Comparison of ENCODE assay signal across 1 cellular context in genomic region chr3:125001557-125002413, GRCh38.
TF ChIP-seq lines count a peak whose summit lies in the region.

No MANE protein-coding gene starts in this region.

TF ChIP-seq in HepG2, 621 proteins besides CTCF, POLR2A, EP300 and RAD21 (continued from another document and continues in another):
- peak; percentile 43; the same call in 1 of the 2 replicates for TF ChIP-seq ZBTB34 (CRISPR knock-in tag; IDR thresholded peaks at IDR 0.05)
- TF ChIP-seq ELF1 (CRISPR knock-in tag; IDR thresholded peaks at IDR 0.05) = no peak
- no peak for TF ChIP-seq ARID3A (IDR thresholded peaks at IDR 0.05; ENCODE audit: low read depth, low read length)
- peak; percentile 34; the same call in 1 of the 2 replicates for TF ChIP-seq TFDP2 (CRISPR knock-in tag; IDR thresholded peaks at IDR 0.05)
- TF ChIP-seq ZNF563 (CRISPR knock-in tag; IDR thresholded peaks at IDR 0.05) = no peak
- TF ChIP-seq TGIF2 (CRISPR knock-in tag; IDR thresholded peaks at IDR 0.05) = peak; percentile 93; the same call in 1 of the 2 replicates
- no peak for TF ChIP-seq ZNF652 (CRISPR knock-in tag; IDR thresholded peaks at IDR 0.05; ENCODE audit: borderline replicate concordance, low read depth)
- peak; percentile 75; the same call in 1 of the 2 replicates for TF ChIP-seq ZXDC (CRISPR knock-in tag; IDR thresholded peaks at IDR 0.05)
- no peak for TF ChIP-seq HNRNPL (IDR thresholded peaks at IDR 0.05; ENCODE audit: low read depth, low read length)
- TF ChIP-seq KIAA2018 (CRISPR knock-in tag; IDR thresholded peaks at IDR 0.05; ENCODE audit: borderline replicate concordance) = no peak
- TF ChIP-seq ZNF75D (CRISPR knock-in tag; IDR thresholded peaks at IDR 0.05; ENCODE audit: borderline replicate concordance) = no peak
- no peak for TF ChIP-seq PAX8 (CRISPR knock-in tag; IDR thresholded peaks at IDR 0.05; ENCODE audit: borderline replicate concordance)
- peak in 1 of 2 experiments; percentile 78; a peak in 1 of 4 replicates for TF ChIP-seq KLF16 (CRISPR knock-in tag; IDR thresholded peaks at IDR 0.05)
- no peak; the same call in 1 of the 2 replicates for TF ChIP-seq ZNF691 (CRISPR knock-in tag; IDR thresholded peaks at IDR 0.05; ENCODE audit: borderline replicate concordance, low read depth)
- no peak for TF ChIP-seq ONECUT2 (CRISPR knock-in tag; IDR thresholded peaks at IDR 0.05)
- TF ChIP-seq HOMEZ (CRISPR knock-in tag; IDR thresholded peaks at IDR 0.05; ENCODE audit: low read depth) = peak; percentile 25; the same call in 1 of the 2 replicates
- no peak for TF ChIP-seq SMYD3 (CRISPR knock-in tag; IDR thresholded peaks at IDR 0.05)
- TF ChIP-seq ZNF121 (CRISPR knock-in tag; IDR thresholded peaks at IDR 0.05) = 0 out of 2 replicates have a peak, but pooled peaks have one; percentile 27
- peak; percentile 67 for TF ChIP-seq ZNF350 (CRISPR knock-in tag; IDR thresholded peaks at IDR 0.05; ENCODE audit: borderline replicate concordance, low read depth)
- peak; percentile 85 for TF ChIP-seq FOXK2 (IDR thresholded peaks at IDR 0.05)
- TF ChIP-seq ZFP41 (CRISPR knock-in tag; IDR thresholded peaks at IDR 0.05; ENCODE audit: borderline replicate concordance) = no peak
- 0 out of 2 replicates have a peak, but pooled peaks have one; percentile 57 for TF ChIP-seq CCDC6 (CRISPR knock-in tag; IDR thresholded peaks at IDR 0.05)
- no peak for TF ChIP-seq CHD2 (IDR thresholded peaks at IDR 0.05; ENCODE audit: low read depth, low read length)
- TF ChIP-seq ZNF569 (CRISPR knock-in tag; IDR thresholded peaks at IDR 0.05; ENCODE audit: borderline replicate concordance) = no peak; the same call in 1 of the 2 replicates
- TF ChIP-seq DZIP1 (CRISPR knock-in tag; IDR thresholded peaks at IDR 0.05) = no peak
- peak; percentile 15; the same call in 1 of the 2 replicates for TF ChIP-seq ZSCAN9 (CRISPR knock-in tag; IDR thresholded peaks at IDR 0.05; ENCODE audit: borderline replicate concordance)
- no peak for TF ChIP-seq SAFB2 (CRISPR knock-in tag; IDR thresholded peaks at IDR 0.05; ENCODE audit: borderline replicate concordance, low read depth)
- no peak for TF ChIP-seq ZNF570 (CRISPR knock-in tag; IDR thresholded peaks at IDR 0.05; ENCODE audit: borderline replicate concordance)
- no peak; the same call in 1 of the 2 replicates for TF ChIP-seq XBP1 (CRISPR knock-in tag; IDR thresholded peaks at IDR 0.05)
- TF ChIP-seq NFKBIZ (CRISPR knock-in tag; IDR thresholded peaks at IDR 0.05) = peak; percentile 54; the same call in 1 of the 2 replicates
- 0 out of 2 replicates have a peak, but pooled peaks have one; percentile 55 for TF ChIP-seq ZNF776 (CRISPR knock-in tag; IDR thresholded peaks at IDR 0.05)
- TF ChIP-seq SNAPC5 (CRISPR knock-in tag; IDR thresholded peaks at IDR 0.05; ENCODE audit: borderline replicate concordance) = no peak
- TF ChIP-seq ZSCAN22 (CRISPR knock-in tag; IDR thresholded peaks at IDR 0.05) = no peak
- no peak for TF ChIP-seq ZNF737 (CRISPR knock-in tag; IDR thresholded peaks at IDR 0.05; ENCODE audit: borderline replicate concordance)
- TF ChIP-seq DR1 (CRISPR knock-in tag; IDR thresholded peaks at IDR 0.05) = 0 out of 2 replicates have a peak, but pooled peaks have one; percentile 48
- TF ChIP-seq AKAP8 (CRISPR knock-in tag; IDR thresholded peaks at IDR 0.05) = peak; percentile 79; the same call in 1 of the 2 replicates
- peak; percentile 50 for TF ChIP-seq ZEB1 (IDR thresholded peaks at IDR 0.05; ENCODE audit: insufficient replicate concordance, low read depth)
- no peak for TF ChIP-seq ZNF720 (CRISPR knock-in tag; IDR thresholded peaks at IDR 0.05)
- TF ChIP-seq BATF2 (CRISPR knock-in tag; IDR thresholded peaks at IDR 0.05) = no peak
